18 cellular contexts compared by ENCODE assay signal in genomic region chr21:46356494-46357334, GRCh38. TPM values are rescaled to one million over a fixed set of nuclear protein-coding genes. Genes with fewer than 3 reads are reported as not detected.
DNase-seq lines count a peak whose midpoint lies in the region; ATAC-seq and TF ChIP-seq lines count a peak whose summit lies in the region.
"Had no signal": no experiment of that assay in that cellular context is flagged by ENCODE, and none has a peak within 500 bp of the region (broad histone marks: within the 10 kb centered on the region; RNA-seq: fewer than 3 reads in every experiment).

No MANE protein-coding gene starts in this region.

- DNase-seq in GM10248 (ENCODE audit: extremely low spot score) (peak; percentile 51), Karpas-422 (peak; percentile 83), neural crest cell (ENCODE audit: low read depth, low spot score) (no peak), cerebellar cortex (ENCODE audit: low spot score) (no peak), NCI-H2029 (lab: John Stamatoyannopoulos, UW) (no peak)
- no peak for DNase-seq in activated CD4-positive, alpha-beta T cell treated with anti-CD3 and anti-CD28 coated beads, Interleukin-2, amount 10 ng/mL, durations not matched to agents 7 days and 5 days
- DNase-seq: activated CD4-positive, alpha-beta T cell treated with anti-CD3 and anti-CD28 coated beads, Interleukin-2, amount 10 ng/mL, durations not matched to agents 24 days and 14 days; activated naive CD4-positive, alpha-beta T cell treated with anti-CD3 and anti-CD28 coated beads, Interleukin-2, amount 50 U/mL, for 16 hours; activated T-cell treated with anti-CD3 and anti-CD28 coated beads for 4 hours; Caco-2; colonic mucosa; NCI-H1105; NCI-H748 treated with DMSO at 0.1 percent for 48 hours; occipital lobe; sigmoid colon had no signal

- H4K20me1 ChIP-seq in Karpas-422 (ENCODE audit: insufficient read depth, low read depth, low read length): no peaks in the 10 kb centered on the region

- H3K36me3 ChIP-seq in Karpas-422 (ENCODE audit: insufficient read depth, low read length): peaks cover 26% of the 10 kb centered on the region

- no peaks in the 10 kb centered on the region for H3K27me3 ChIP-seq in Karpas-422 (ENCODE audit: low read length)
- H3K27me3 ChIP-seq: colonic mucosa, sigmoid colon, suprapubic skin had no signal

- no peaks in the 10 kb centered on the region for H3K27me3 Mint-ChIP-seq in neural crest cell (ENCODE audit: low read depth)
- no peaks in the 10 kb centered on the region for H3K27me3 Mint-ChIP-seq in activated CD4-positive, alpha-beta T cell treated with anti-CD3 and anti-CD28 coated beads, Interleukin-2, amount 10 ng/mL, durations not matched to agents 7 days and 5 days
- H3K27me3 Mint-ChIP-seq: activated CD4-positive, alpha-beta T cell treated with anti-CD3 and anti-CD28 coated beads, Interleukin-2, amount 10 ng/mL, durations not matched to agents 24 days and 14 days had no signal

- POLR2A ChIA-PET in GM10248 (lab: Yijun Ruan, JAX): no interaction called here
- POLR2A ChIA-PET in activated CD4-positive, alpha-beta T cell treated with anti-CD3 and anti-CD28 coated beads, Interleukin-2, amount 10 ng/mL, durations not matched to agents 7 days and 5 days (lab: Charles Lee): no interaction called here

- peaks cover 30% of the 10 kb centered on the region for H3K79me2 ChIP-seq in Karpas-422 (ENCODE audit: low read length)

- ATAC-seq in GM18868 (IDR thresholded peaks at IDR 0.05; ENCODE audit: unreplicated experiment): peak; percentile 47
- ATAC-seq: K562 had no signal

- peak overlapping the region; percentile 96 for H3K27ac ChIP-seq in Karpas-422 (ENCODE audit: low read length)
- H3K27ac ChIP-seq: colonic mucosa, sigmoid colon, suprapubic skin had no signal

- peaks cover 34% of the 10 kb centered on the region for H3K4me1 ChIP-seq in Karpas-422 (ENCODE audit: low read length)
- H3K4me1 ChIP-seq: Caco-2, colonic mucosa, sigmoid colon, suprapubic skin had no signal

- H3K9me3 Mint-ChIP-seq in neural crest cell: no peaks in the 10 kb centered on the region
- no peaks in the 10 kb centered on the region for H3K9me3 Mint-ChIP-seq in activated CD4-positive, alpha-beta T cell treated with anti-CD3 and anti-CD28 coated beads, Interleukin-2, amount 10 ng/mL, durations not matched to agents 7 days and 5 days
- H3K9me3 Mint-ChIP-seq: activated CD4-positive, alpha-beta T cell treated with anti-CD3 and anti-CD28 coated beads, Interleukin-2, amount 10 ng/mL, durations not matched to agents 24 days and 14 days had no signal

- H3K9me2 ChIP-seq in Karpas-422 (replicated peaks; ENCODE audit: insufficient read depth, low read length): no peaks in the 10 kb centered on the region

- no peaks in the 10 kb centered on the region for H3K4me1 Mint-ChIP-seq in neural crest cell
- H3K4me1 Mint-ChIP-seq in activated CD4-positive, alpha-beta T cell treated with anti-CD3 and anti-CD28 coated beads, Interleukin-2, amount 10 ng/mL, durations not matched to agents 7 days and 5 days: no peaks in the 10 kb centered on the region
- H3K4me1 Mint-ChIP-seq: activated CD4-positive, alpha-beta T cell treated with anti-CD3 and anti-CD28 coated beads, Interleukin-2, amount 10 ng/mL, durations not matched to agents 24 days and 14 days had no signal

- peak overlapping the region; percentile 67 for H3K9ac ChIP-seq in Karpas-422 (ENCODE audit: low read length)

- no peak for TF ChIP-seq CTCF in GM10248 (IDR thresholded peaks at IDR 0.05; ENCODE audit: control extremely low read depth, extremely low read depth, low read depth, missing control alignments)
- no peak for TF ChIP-seq CTCF in neural crest cell (conservative IDR thresholded peaks at IDR 0.05)

- H3K36me3 Mint-ChIP-seq in neural crest cell (ENCODE audit: low read depth): peaks cover 18% of the 10 kb centered on the region
- peaks cover 40% of the 10 kb centered on the region for H3K36me3 Mint-ChIP-seq in activated CD4-positive, alpha-beta T cell treated with anti-CD3 and anti-CD28 coated beads, Interleukin-2, amount 10 ng/mL, durations not matched to agents 7 days and 5 days (ENCODE audit: low read depth)

- peak overlapping the region; percentile 45 for H3K27ac Mint-ChIP-seq in neural crest cell (ENCODE audit: unreplicated experiment)
- no peak overlapping the region for H3K27ac Mint-ChIP-seq in activated CD4-positive, alpha-beta T cell treated with anti-CD3 and anti-CD28 coated beads, Interleukin-2, amount 10 ng/mL, durations not matched to agents 7 days and 5 days
- H3K27ac Mint-ChIP-seq: activated CD4-positive, alpha-beta T cell treated with anti-CD3 and anti-CD28 coated beads, Interleukin-2, amount 10 ng/mL, durations not matched to agents 24 days and 14 days had no signal

- no peaks in the 10 kb centered on the region for H3K9me3 ChIP-seq in Karpas-422 (ENCODE audit: low read length)
- H3K9me3 ChIP-seq: Caco-2, colonic mucosa, sigmoid colon, suprapubic skin had no signal

- H3K4me3 Mint-ChIP-seq in neural crest cell: no peak overlapping the region
- no peak overlapping the region for H3K4me3 Mint-ChIP-seq in activated CD4-positive, alpha-beta T cell treated with anti-CD3 and anti-CD28 coated beads, Interleukin-2, amount 10 ng/mL, durations not matched to agents 7 days and 5 days
- H3K4me3 Mint-ChIP-seq: activated CD4-positive, alpha-beta T cell treated with anti-CD3 and anti-CD28 coated beads, Interleukin-2, amount 10 ng/mL, durations not matched to agents 24 days and 14 days had no signal

- no peak overlapping the region for H2AFZ ChIP-seq in Karpas-422 (ENCODE audit: low read length)

- H3K4me3 ChIP-seq in Karpas-422 (ENCODE audit: low read length): peak overlapping the region; percentile 61
- H3K4me3 ChIP-seq: colonic mucosa, K562, sigmoid colon, suprapubic skin had no signal

- CTCF ChIA-PET in GM10248 (lab: Yijun Ruan, JAX): interaction anchor here (1.0 to 1.4 kb wide), 2 partner anchors 9 to 13 kb away, joined by 3 to 4 read pairs; no protein-coding TSS in a partner anchor
- CTCF ChIA-PET in activated CD4-positive, alpha-beta T cell treated with anti-CD3 and anti-CD28 coated beads, Interleukin-2, amount 10 ng/mL, durations not matched to agents 7 days and 5 days (lab: Charles Lee): interaction anchor here (0.5 to 1.0 kb wide), 2 partner anchors 13 to 98 kb away, joined by 3 to 5 read pairs; no protein-coding TSS in a partner anchor

- H3K4me2 ChIP-seq in Karpas-422 (ENCODE audit: low read depth, low read length, poor library complexity, severe bottlenecking): peak overlapping the region; percentile 64

RNA-seq across cellular contexts. Expression of gene PCNT, which starts 32.8 kb away (rescaled TPM):
- 31.5 and 31.7 TPM in 2 replicates for total RNA-seq in Karpas-422 (2014; rRNA removed; shearing (Covaris generic); ENCODE audit: low replicate concordance)
- total RNA-seq in neural crest cell: 54.8 and 60.4 TPM in 2 replicates
- 10 to 100 TPM; 84.0 to 89.8 TPM for total RNA-seq in activated CD4-positive, alpha-beta T cell treated with anti-CD3 and anti-CD28 coated beads, Interleukin-2, amount 10 ng/mL, durations not matched to agents 7 days and 5 days

RNA-seq across cellular contexts. Expression of gene C21orf58, which starts 33.0 kb away (rescaled TPM):
- 13.9 and 31.5 TPM in 2 replicates for total RNA-seq in Karpas-422 (2014; rRNA removed; shearing (Covaris generic); ENCODE audit: low replicate concordance)
- total RNA-seq in neural crest cell: 61.0 and 61.5 TPM in 2 replicates
- 10 to 100 TPM; 67.5 to 68.3 TPM for total RNA-seq in activated CD4-positive, alpha-beta T cell treated with anti-CD3 and anti-CD28 coated beads, Interleukin-2, amount 10 ng/mL, durations not matched to agents 7 days and 5 days

Comparison
In these comparisons a context has a peak if more than half of its experiments do, and no peak if none do; other contexts are left out.
1. DNase-seq: peak in GM10248 (single experiment) and Karpas-422 (single experiment); none in neural crest cell (single experiment), cerebellar cortex (single experiment), activated CD4-positive, alpha-beta T cell treated with anti-CD3 and anti-CD28 coated beads, Interleukin-2, amount 10 ng/mL, durations not matched to agents 7 days and 5 days (single experiment) and NCI-H2029 (single experiment).